9 cellular contexts compared by ENCODE assay signal in the genomic region with DNA sequence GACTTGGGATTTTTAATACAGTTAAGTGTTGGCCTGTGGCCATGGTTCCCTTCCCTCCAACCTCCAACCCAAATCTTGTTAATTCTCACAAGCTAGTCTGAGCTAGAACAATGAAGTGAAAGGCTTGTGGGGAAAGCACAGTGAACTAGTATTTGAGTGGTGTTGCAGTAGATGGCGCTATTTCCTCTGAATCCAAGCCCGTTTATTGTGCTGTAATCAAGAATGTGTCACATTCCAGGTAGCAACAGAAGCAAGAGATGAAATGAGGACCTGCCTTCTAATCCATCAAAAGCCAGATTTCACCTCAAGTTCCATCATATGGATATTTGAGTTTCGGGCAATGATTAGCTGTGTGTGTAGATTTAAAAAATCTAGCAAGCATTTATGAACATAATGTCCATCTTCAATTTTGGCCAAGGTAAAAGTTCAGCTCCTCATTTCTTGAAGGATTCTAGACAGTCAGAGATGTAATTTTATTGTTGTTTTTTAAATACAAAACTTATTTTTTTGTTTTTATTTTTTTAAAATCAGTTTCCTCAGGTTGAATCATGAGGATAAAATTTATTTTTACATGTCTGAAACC.
A peak's percentile ranks its signal among the peaks of the same experiment; 100 is the strongest.
DNase-seq lines count a peak whose midpoint lies in the region; ATAC-seq and TF ChIP-seq lines count a peak whose summit lies in the region.
"Had no signal": no experiment of that assay in that cellular context is flagged by ENCODE, and none has a peak within 500 bp of the region (broad histone marks: within the 10 kb centered on the region; RNA-seq: fewer than 3 reads in every experiment).

No MANE protein-coding gene starts in this region.

- H3K9me3 Mint-ChIP-seq in H9: no peaks in the 10 kb centered on the region

- WGBS in H9 (ENCODE audit: extremely low coverage, insufficient read length, low lambda C conversion rate): no CpG with 5 or more reads among the region's 3 CpGs

- no peak overlapping the region for H3K4ac ChIP-seq in H9 (ENCODE audit: low read depth, low read length)

- H3K56ac ChIP-seq in H9 (ENCODE audit: insufficient read length, low read depth, low read length): no peak overlapping the region

- no peaks in the 10 kb centered on the region for H3K27me3 ChIP-seq in H9 (ENCODE audit: insufficient read depth, low read length)

- no peak overlapping the region for H3K18ac ChIP-seq in H9 (ENCODE audit: insufficient read length, low read depth, low read length)

- no peak overlapping the region for H2BK12ac ChIP-seq in H9 (ENCODE audit: insufficient read length, low read depth, low read length)

- no peak for ATAC-seq in HG03442 (IDR thresholded peaks at IDR 0.05; ENCODE audit: unreplicated experiment)
- no peak for ATAC-seq in HG02852 (IDR thresholded peaks at IDR 0.05; ENCODE audit: unreplicated experiment)

- H3K27ac Mint-ChIP-seq in H9: no peak overlapping the region; a peak in 1 of 7 replicates
- H3K27ac Mint-ChIP-seq: IgD-negative memory B cell had no signal

- H2BK20ac ChIP-seq in H9 (ENCODE audit: low read depth, low read length, poor library complexity, severe bottlenecking): no peak overlapping the region

- H2BK15ac ChIP-seq in H9 (ENCODE audit: low read depth, low read length): no peak overlapping the region

- DNase-seq in D341Med (ENCODE audit: low spot score): peak; percentile 51
- DNase-seq in H9: peak; percentile 63
- peak; percentile 84 for DNase-seq in NCI-H2171 treated with DMSO at 0.1 percent for 48 hours (lab: John Stamatoyannopoulos, UW)
- peak; percentile 60 for DNase-seq in amniotic epithelial cell (ENCODE audit: low read depth)
- peak; percentile 65 for DNase-seq in islet precursor cell
- no peak for DNase-seq in activated T-cell treated with anti-CD3 and anti-CD28 coated beads, Interleukin-2, amount 50 U/mL, for 48 hours

- no peak overlapping the region for H3K9ac ChIP-seq in H9 (ENCODE audit: extremely low read depth, insufficient read length, low read length)

- no peak overlapping the region for H3K4me2 ChIP-seq in H9 (ENCODE audit: insufficient read depth, insufficient read length, low read length)

- H3K23me2 ChIP-seq in H9 (ENCODE audit: insufficient read length, low read depth, low read length, poor library complexity, severe bottlenecking): no peaks in the 10 kb centered on the region

- no peak overlapping the region for H2AK5ac ChIP-seq in H9 (ENCODE audit: insufficient read length, low read length)

- no peak overlapping the region for H4K8ac ChIP-seq in H9 (replicated peaks; ENCODE audit: insufficient read length, low read depth, low read length)

- no peaks in the 10 kb centered on the region for H3K9me3 ChIP-seq in H9 (ENCODE audit: control insufficient read depth, low read depth, low read length)

- H4K5ac ChIP-seq in H9 (ENCODE audit: insufficient read length, low read depth, low read length): no peak overlapping the region

- H2AFZ ChIP-seq in H9 (ENCODE audit: low read length): no peak overlapping the region

- H4K20me1 ChIP-seq in H9 (ENCODE audit: control insufficient read depth, insufficient read depth, insufficient read length): no peaks in the 10 kb centered on the region

- no peaks in the 10 kb centered on the region for H3K79me1 ChIP-seq in H9 (ENCODE audit: insufficient read depth, low read depth, low read length, poor library complexity, severe bottlenecking)

- no peaks in the 10 kb centered on the region for H3K79me2 ChIP-seq in H9 (ENCODE audit: insufficient read depth, low read length)

- no peaks in the 10 kb centered on the region for H3K4me1 ChIP-seq in H9 (ENCODE audit: insufficient read depth, low read length)

- H3T11ph ChIP-seq in H9 (ENCODE audit: low read length): no peak overlapping the region

- no peak overlapping the region for H3K27ac ChIP-seq in H9 (ENCODE audit: insufficient read length, low read depth, low read length)

- H3K4me1 Mint-ChIP-seq in H9: no peaks in the 10 kb centered on the region

- peaks cover 6% of the 10 kb centered on the region for H3K27me3 Mint-ChIP-seq in H9 (ENCODE audit: low read depth)

- no peaks in the 10 kb centered on the region for H3K36me3 Mint-ChIP-seq in H9 (ENCODE audit: insufficient read depth in 1 of 3, low read depth in 3 of 3)
- H3K36me3 Mint-ChIP-seq: IgD-negative memory B cell had no signal

- H2BK5ac ChIP-seq in H9 (ENCODE audit: insufficient read length, low read length): no peak overlapping the region

- no peak overlapping the region for H3K14ac ChIP-seq in H9 (ENCODE audit: insufficient read depth, low read length)

- H4K91ac ChIP-seq in H9 (ENCODE audit: insufficient read length, low read depth, low read length): no peak overlapping the region

- H3K4me3 Mint-ChIP-seq in H9: no peak overlapping the region
- H3K4me3 Mint-ChIP-seq: IgD-negative memory B cell had no signal

- no peak overlapping the region for H2BK120ac ChIP-seq in H9 (ENCODE audit: low read depth, low read length, poor library complexity, severe bottlenecking)

- no peak overlapping the region for H3K23ac ChIP-seq in H9 (ENCODE audit: insufficient read length, low read depth, low read length)

- TF ChIP-seq CTCF in H9 (conservative IDR thresholded peaks at IDR 0.05): peak; percentile 88

Comparison
In these comparisons a context has a peak if more than half of its experiments do, and no peak if none do; other contexts are left out.
1. DNase-seq: peak in D341Med (single experiment), H9 (single experiment), NCI-H2171 treated with DMSO at 0.1 percent for 48 hours (single experiment), amniotic epithelial cell (single experiment) and islet precursor cell (single experiment); none in activated T-cell treated with anti-CD3 and anti-CD28 coated beads, Interleukin-2, amount 50 U/mL, for 48 hours (0 of 2).